Comparison of ENCODE assay signal across 28 cellular contexts in the genomic region with DNA sequence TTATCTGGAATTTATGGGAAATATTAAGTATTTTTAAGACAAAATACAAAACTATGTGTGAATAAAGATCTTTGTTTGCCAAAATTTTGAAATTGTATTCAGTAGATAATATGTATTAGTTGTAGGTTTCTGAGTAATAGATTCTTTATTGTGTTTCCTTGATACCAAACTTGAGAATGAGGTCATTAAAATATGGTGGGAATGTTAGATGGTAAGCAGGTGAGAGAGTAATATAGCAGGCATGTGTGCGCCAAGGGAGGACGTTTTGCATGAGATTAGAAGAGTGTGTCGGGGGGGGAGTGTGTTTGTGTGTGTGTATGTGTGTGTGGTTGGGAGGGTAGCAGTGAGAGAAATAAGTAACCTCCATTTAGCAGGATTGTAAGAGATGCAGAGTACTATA.
"Had no signal": no experiment of that assay in that cellular context is flagged by ENCODE, and none has a peak within 500 bp of the region (broad histone marks: within the 10 kb centered on the region; RNA-seq: fewer than 3 reads in every experiment).

No MANE protein-coding gene starts in this region.

- H3K27ac ChIP-seq: stomach, suprapubic skin, testis, thoracic aorta, thyroid gland, tibial artery, tibial nerve, transverse colon, upper lobe of left lung, upper lobe of right lung, uterus, vagina had no signal

- H3K27ac Mint-ChIP-seq: stimulated activated effector memory CD8-positive, alpha-beta T cell treated with anti-CD3 and anti-CD28 coated beads, Interleukin-12 subunit alpha, Interleukin-12 subunit beta, amount 100 ng/mL, for 72 hours; stimulated activated memory B cell treated with anti-CD40 and anti-IgM and Interleukin-4, amounts not matched to agents 10 μg/mL and 1 μg/mL and 100 μg/mL, for 72 hours; stimulated activated naive B cell treated with anti-CD40 and anti-IgM and Interleukin-4, amounts not matched to agents 10 μg/mL and 1 μg/mL and 100 μg/mL, for 72 hours; stimulated activated naive CD8-positive, alpha-beta T cell treated with anti-CD3 and anti-CD28 coated beads, Interleukin-15, amount 100 ng/mL, for 72 hours; stimulated activated naive CD8-positive, alpha-beta T cell treated with anti-CD3 and anti-CD28 coated beads, Interleukin-15, Interleukin-2, amounts not matched to agents 100 ng/mL and 50 ng/mL, for 24 hours; type B pancreatic cell had no signal

- DNase-seq: stimulated activated CD4-positive, alpha-beta T cell treated with anti-CD3 and anti-CD28 coated beads, Interleukin-2, amount 100 ng/mL, for 48 hours; stimulated activated CD4-positive, alpha-beta T cell treated with anti-CD3 and anti-CD28 coated beads, Interleukin-4, amount 100 ng/mL, for 1 hour; stimulated activated CD4-positive, alpha-beta T cell treated with anti-CD3 and anti-CD28 coated beads, Interleukin-4, amount 100 ng/mL, for 24 hours; stimulated activated CD4-positive, alpha-beta T cell treated with anti-CD3 and anti-CD28 coated beads, Interleukin-4, amount 100 ng/mL, for 4 hours; stimulated activated CD8-positive, alpha-beta memory T cell treated with anti-CD3 and anti-CD28 coated beads, Interleukin-4, amount 100 ng/mL, for 48 hours; stimulated activated naive B cell treated with anti-CD40 and anti-IgM and Interleukin-4, amounts not matched to agents 10 μg/mL and 1 μg/mL and 100 μg/mL, for 72 hours; stimulated activated naive CD4-positive, alpha-beta T cell; stimulated activated naive CD4-positive, alpha-beta T cell treated with Interleukin-2 at 50 U/mL for 16 hours; stimulated activated naive CD8-positive, alpha-beta T cell treated with anti-CD3 and anti-CD28 coated beads, Interleukin-15, amount 100 ng/mL, for 72 hours; stimulated activated naive CD8-positive, alpha-beta T cell treated with anti-CD3 and anti-CD28 coated beads, Interleukin-15, Interleukin-2, amounts not matched to agents 100 U/mL and 50 U/mL, for 24 hours; stomach; testis; thyroid gland; tibial artery; transverse colon; trophoblast cell; upper lobe of left lung; upper lobe of right lung; uterus had no signal

- H3K9me3 Mint-ChIP-seq: stimulated activated naive B cell treated with anti-CD40 and anti-IgM and Interleukin-4, amounts not matched to agents 10 μg/mL and 1 μg/mL and 100 μg/mL, for 72 hours; stimulated activated naive CD8-positive, alpha-beta T cell treated with anti-CD3 and anti-CD28 coated beads, Interleukin-15, amount 100 ng/mL, for 72 hours; type B pancreatic cell had no signal

- H3K4me3 ChIP-seq: stomach, suprapubic skin, testis, thoracic aorta, thyroid gland, tibial artery, tibial nerve, transverse colon, upper lobe of left lung, upper lobe of right lung, uterus, vagina had no signal

- H3K9me3 ChIP-seq: stomach, suprapubic skin, testis, thoracic aorta, thyroid gland, tibial artery, tibial nerve, transverse colon, upper lobe of left lung, upper lobe of right lung, uterus, vagina had no signal

- H3K27me3 ChIP-seq: stomach, suprapubic skin, testis, thyroid gland, tibial artery, tibial nerve, transverse colon, upper lobe of left lung, upper lobe of right lung, uterus, vagina had no signal

- H3K36me3 Mint-ChIP-seq: stimulated activated effector memory CD8-positive, alpha-beta T cell treated with anti-CD3 and anti-CD28 coated beads, Interleukin-12 subunit alpha, Interleukin-12 subunit beta, amount 100 ng/mL, for 72 hours; stimulated activated memory B cell treated with anti-CD40 and anti-IgM and Interleukin-4, amounts not matched to agents 10 μg/mL and 1 μg/mL and 100 μg/mL, for 72 hours; stimulated activated naive B cell treated with anti-CD40 and anti-IgM and Interleukin-4, amounts not matched to agents 10 μg/mL and 1 μg/mL and 100 μg/mL, for 72 hours; type B pancreatic cell had no signal

- H3K36me3 ChIP-seq: stomach, suprapubic skin, thoracic aorta, thyroid gland, tibial artery, tibial nerve, transverse colon, upper lobe of left lung, upper lobe of right lung, uterus, vagina had no signal

- FAIRE-seq: urothelium cell line had no signal

- H3K27me3 Mint-ChIP-seq: stimulated activated memory B cell treated with anti-CD40 and anti-IgM and Interleukin-4, amounts not matched to agents 10 μg/mL and 1 μg/mL and 100 μg/mL, for 72 hours; stimulated activated naive B cell treated with anti-CD40 and anti-IgM and Interleukin-4, amounts not matched to agents 10 μg/mL and 1 μg/mL and 100 μg/mL, for 72 hours; stimulated activated naive CD8-positive, alpha-beta T cell treated with anti-CD3 and anti-CD28 coated beads, Interleukin-15, amount 100 ng/mL, for 72 hours; stimulated activated naive CD8-positive, alpha-beta T cell treated with anti-CD3 and anti-CD28 coated beads, Interleukin-15, Interleukin-2, amounts not matched to agents 100 ng/mL and 50 ng/mL, for 24 hours; type B pancreatic cell had no signal

- H3K4me1 Mint-ChIP-seq: stimulated activated effector memory CD8-positive, alpha-beta T cell treated with anti-CD3 and anti-CD28 coated beads, Interleukin-12 subunit alpha, Interleukin-12 subunit beta, amount 100 ng/mL, for 72 hours; stimulated activated memory B cell treated with anti-CD40 and anti-IgM and Interleukin-4, amounts not matched to agents 10 μg/mL and 1 μg/mL and 100 μg/mL, for 72 hours; stimulated activated naive B cell treated with anti-CD40 and anti-IgM and Interleukin-4, amounts not matched to agents 10 μg/mL and 1 μg/mL and 100 μg/mL, for 72 hours; stimulated activated naive CD8-positive, alpha-beta T cell treated with anti-CD3 and anti-CD28 coated beads, Interleukin-15, amount 100 ng/mL, for 72 hours had no signal

- ATAC-seq: stimulated activated effector memory CD8-positive, alpha-beta T cell treated with anti-CD3 and anti-CD28 coated beads, Interleukin-12 subunit alpha, Interleukin-12 subunit beta, amount 100 ng/mL, for 72 hours; stimulated activated memory B cell treated with anti-CD40 and anti-IgM and Interleukin-4, amounts not matched to agents 10 μg/mL and 1 μg/mL and 100 μg/mL, for 72 hours; stimulated activated naive B cell treated with anti-CD40 and anti-IgM and Interleukin-4, amounts not matched to agents 10 μg/mL and 1 μg/mL and 100 μg/mL, for 72 hours; stimulated activated naive CD8-positive, alpha-beta T cell treated with anti-CD3 and anti-CD28 coated beads, Interleukin-15, amount 100 ng/mL, for 72 hours; stimulated activated naive CD8-positive, alpha-beta T cell treated with anti-CD3 and anti-CD28 coated beads, Interleukin-15, Interleukin-2, amounts not matched to agents 100 U/mL and 50 U/mL, for 24 hours; upper lobe of right lung had no signal

- H3K4me1 ChIP-seq: suprapubic skin, testis, thyroid gland, tibial artery, tibial nerve, transverse colon, upper lobe of right lung, uterus, vagina had no signal

- H3K4me3 Mint-ChIP-seq: stimulated activated effector memory CD8-positive, alpha-beta T cell treated with anti-CD3 and anti-CD28 coated beads, Interleukin-12 subunit alpha, Interleukin-12 subunit beta, amount 100 ng/mL, for 72 hours; stimulated activated memory B cell treated with anti-CD40 and anti-IgM and Interleukin-4, amounts not matched to agents 10 μg/mL and 1 μg/mL and 100 μg/mL, for 72 hours; stimulated activated naive B cell treated with anti-CD40 and anti-IgM and Interleukin-4, amounts not matched to agents 10 μg/mL and 1 μg/mL and 100 μg/mL, for 72 hours; stimulated activated naive CD8-positive, alpha-beta T cell treated with anti-CD3 and anti-CD28 coated beads, Interleukin-15, amount 100 ng/mL, for 72 hours; stimulated activated naive CD8-positive, alpha-beta T cell treated with anti-CD3 and anti-CD28 coated beads, Interleukin-15, Interleukin-2, amounts not matched to agents 100 ng/mL and 50 ng/mL, for 24 hours; type B pancreatic cell had no signal
